16 cellular contexts compared by ENCODE assay signal in the genomic region with DNA sequence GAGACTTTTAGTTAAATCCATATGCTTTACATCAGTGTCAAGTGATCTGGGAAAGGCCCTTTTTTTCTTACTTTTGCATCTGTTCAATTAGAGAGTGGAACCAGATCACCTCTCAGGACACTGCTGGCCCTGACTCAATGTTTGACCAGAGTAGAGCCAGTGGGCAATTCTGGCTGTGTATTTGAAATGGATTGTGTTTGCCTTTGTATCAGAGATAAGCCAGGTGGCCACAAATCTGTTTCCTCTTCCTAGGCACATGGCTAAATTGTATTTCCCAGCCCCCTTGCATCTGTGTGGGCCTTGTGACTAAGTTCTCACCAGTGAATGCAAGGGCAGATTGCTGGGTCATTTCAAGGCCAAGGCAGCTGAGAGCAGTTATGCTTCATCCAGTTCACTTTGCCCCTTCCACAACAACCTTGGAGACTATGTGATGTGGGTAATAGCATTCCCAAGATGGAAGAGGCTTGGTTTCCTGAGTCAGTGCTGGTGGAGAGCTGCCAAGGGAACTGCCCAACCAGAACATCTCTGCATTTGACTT.
DNase-seq lines count a peak whose midpoint lies in the region; ATAC-seq and TF ChIP-seq lines count a peak whose summit lies in the region.
"Had no signal": no experiment of that assay in that cellular context is flagged by ENCODE, and none has a peak within 500 bp of the region (broad histone marks: within the 10 kb centered on the region; RNA-seq: fewer than 3 reads in every experiment).

No MANE protein-coding gene starts in this region.

- H3K9me3 ChIP-seq in GM23248 (ENCODE audit: low read depth) (no peaks in the 10 kb centered on the region), stomach (no peaks in the 10 kb centered on the region)
- H3K9me3 ChIP-seq: Caco-2, gastrocnemius medialis, right lobe of liver had no signal

- H3K27me3 Mint-ChIP-seq in natural killer cell treated with Interleukin-12 subunit alpha and Interleukin-12 subunit beta and Interleukin-15 and Interleukin-18, amount 100 ng/mL, for 72 hours = peaks cover 10 to 14% of the 10 kb centered on the region in 2 donors

- no peaks in the 10 kb centered on the region for H3K4me1 Mint-ChIP-seq in natural killer cell treated with Interleukin-12 subunit alpha and Interleukin-12 subunit beta and Interleukin-15 and Interleukin-18, amount 100 ng/mL, for 72 hours (ENCODE audit: low read depth in 2 of 2)
- H3K4me1 Mint-ChIP-seq: activated naive CD4-positive, alpha-beta T cell treated with anti-CD3 and anti-CD28 coated beads, Interleukin-2, amount 50 U/mL, for 24 hours; stimulated activated naive CD8-positive, alpha-beta T cell treated with anti-CD3 and anti-CD28 coated beads, Interleukin-15, amount 100 ng/mL, for 72 hours had no signal

- no peaks in the 10 kb centered on the region for H3K79me2 ChIP-seq in GM23248 (ENCODE audit: insufficient read depth)

- H3K36me3 Mint-ChIP-seq in natural killer cell treated with Interleukin-12 subunit alpha and Interleukin-12 subunit beta and Interleukin-15 and Interleukin-18, amount 100 ng/mL, for 72 hours = no peaks in the 10 kb centered on the region
- H3K36me3 Mint-ChIP-seq: activated naive CD4-positive, alpha-beta T cell treated with anti-CD3 and anti-CD28 coated beads, Interleukin-2, amount 50 U/mL, for 24 hours; naive thymus-derived CD4-positive, alpha-beta T cell had no signal

- H3F3A ChIP-seq in GM23248 (ENCODE audit: insufficient read depth) = no peaks in the 10 kb centered on the region

- H3K27ac ChIP-seq in GM23248 (no peak overlapping the region), stomach (peak overlapping the region; percentile 17 to 65 (median 54))
- H3K27ac ChIP-seq: gastrocnemius medialis, right lobe of liver had no signal

- no peak overlapping the region for H2AFZ ChIP-seq in GM23248

- no peaks in the 10 kb centered on the region for H3K27me3 ChIP-seq in GM23248 (replicated peaks; ENCODE audit: insufficient read depth)
- H3K27me3 ChIP-seq in stomach = no peaks in the 10 kb centered on the region
- H3K27me3 ChIP-seq: gastrocnemius medialis, right lobe of liver had no signal

- H3K9me3 Mint-ChIP-seq in natural killer cell treated with Interleukin-12 subunit alpha and Interleukin-12 subunit beta and Interleukin-15 and Interleukin-18, amount 100 ng/mL, for 72 hours = no peaks in the 10 kb centered on the region
- H3K9me3 Mint-ChIP-seq: activated naive CD4-positive, alpha-beta T cell treated with anti-CD3 and anti-CD28 coated beads, Interleukin-2, amount 50 U/mL, for 24 hours; stimulated activated naive CD8-positive, alpha-beta T cell treated with anti-CD3 and anti-CD28 coated beads, Interleukin-15, amount 100 ng/mL, for 72 hours had no signal

- H3K4me1 ChIP-seq in GM23248 (ENCODE audit: insufficient read depth) = no peaks in the 10 kb centered on the region
- peaks cover 15 to 40% (median 26%) of the 10 kb centered on the region in 4 donors for H3K4me1 ChIP-seq in stomach
- H3K4me1 ChIP-seq: gastrocnemius medialis, right lobe of liver had no signal

- H3K36me3 ChIP-seq in GM23248 (ENCODE audit: low read depth) (no peaks in the 10 kb centered on the region), stomach (no peaks in the 10 kb centered on the region)
- H3K36me3 ChIP-seq: gastrocnemius medialis, right lobe of liver had no signal

- in situ Hi-C loops in GM23248 (cut with MboI) = no loop called here

- no peak for TF ChIP-seq POLR2A in stomach (IDR thresholded peaks at IDR 0.05)

- H3K9ac ChIP-seq in GM23248 = no peak overlapping the region

- TF ChIP-seq EP300 in stomach (IDR thresholded peaks at IDR 0.05) = no peak

- no peak overlapping the region for H3K27ac Mint-ChIP-seq in natural killer cell treated with Interleukin-12 subunit alpha and Interleukin-12 subunit beta and Interleukin-15 and Interleukin-18, amount 100 ng/mL, for 72 hours
- H3K27ac Mint-ChIP-seq: activated naive CD4-positive, alpha-beta T cell treated with anti-CD3 and anti-CD28 coated beads, Interleukin-2, amount 50 U/mL, for 24 hours; naive thymus-derived CD4-positive, alpha-beta T cell had no signal

- TF ChIP-seq CTCF in fibroblast of pulmonary artery (IDR thresholded peaks at IDR 0.05; ENCODE audit: low read length, missing control alignments) (no peak), stomach (IDR thresholded peaks at IDR 0.05) (no peak)

- no peak overlapping the region for H3K4me2 ChIP-seq in GM23248 (ENCODE audit: unreplicated experiment)

- DNase-seq in GM23248 = peak; percentile 71
- peak; percentile 100 for DNase-seq in RPMI7951 (ENCODE audit: low read depth)
- DNase-seq in fibroblast of pulmonary artery (ENCODE audit: low read depth) = peak; percentile 99
- peak; percentile 71 for DNase-seq in stomach
- DNase-seq in NCI-H1694 (lab: John Stamatoyannopoulos, UW) = no peak
- no peak for DNase-seq in HUDEP-2 (lab: John Stamatoyannopoulos, UW; ENCODE audit: unreplicated experiment in 76 of 76)
- no peak for DNase-seq in natural killer cell treated with Interleukin-12 subunit alpha and Interleukin-12 subunit beta and Interleukin-15 and Interleukin-18, amount 100 ng/mL, for 72 hours (ENCODE audit: low spot score)
- DNase-seq: activated CD4-positive, CD25-positive, alpha-beta regulatory T cell; Caco-2; gastrocnemius medialis; KG1; naive thymus-derived CD4-positive, alpha-beta T cell; NCI-H2029; right lobe of liver; stimulated activated naive CD8-positive, alpha-beta T cell treated with anti-CD3 and anti-CD28 coated beads, Interleukin-15, amount 100 ng/mL, for 72 hours had no signal

- H3K4me3 ChIP-seq in GM23248 (no peak overlapping the region), fibroblast of pulmonary artery (replicated peaks; ENCODE audit: low read depth, low read length) (no peak overlapping the region), stomach (no peak overlapping the region)
- H3K4me3 ChIP-seq: gastrocnemius medialis, right lobe of liver had no signal

- H3K9me2 ChIP-seq in GM23248 (ENCODE audit: insufficient read depth) = no peaks in the 10 kb centered on the region

- intact Hi-C loops in stomach (cut with DNase I; ENCODE audit: low total_unique reads) = no loop called here

- H4K20me1 ChIP-seq in GM23248 (ENCODE audit: insufficient read depth) = no peaks in the 10 kb centered on the region

- no peak overlapping the region for H3K4me3 Mint-ChIP-seq in natural killer cell treated with Interleukin-12 subunit alpha and Interleukin-12 subunit beta and Interleukin-15 and Interleukin-18, amount 100 ng/mL, for 72 hours
- H3K4me3 Mint-ChIP-seq: activated naive CD4-positive, alpha-beta T cell treated with anti-CD3 and anti-CD28 coated beads, Interleukin-2, amount 50 U/mL, for 24 hours; naive thymus-derived CD4-positive, alpha-beta T cell; stimulated activated naive CD8-positive, alpha-beta T cell treated with anti-CD3 and anti-CD28 coated beads, Interleukin-15, amount 100 ng/mL, for 72 hours had no signal

- no peak for ATAC-seq in natural killer cell treated with Interleukin-12 subunit alpha and Interleukin-12 subunit beta and Interleukin-15 and Interleukin-18, amount 100 ng/mL, for 72 hours
- ATAC-seq: gastrocnemius medialis; naive thymus-derived CD4-positive, alpha-beta T cell; stimulated activated naive CD8-positive, alpha-beta T cell treated with anti-CD3 and anti-CD28 coated beads, Interleukin-15, amount 100 ng/mL, for 72 hours had no signal

Comparison
In these comparisons a context has a peak if more than half of its experiments do, and no peak if none do; other contexts are left out.
1. DNase-seq: peak in GM23248 (single experiment), RPMI7951 (single experiment), fibroblast of pulmonary artery (single experiment) and stomach (single experiment); none in NCI-H1694 (single experiment), HUDEP-2 (0 of 76) and natural killer cell treated with Interleukin-12 subunit alpha and Interleukin-12 subunit beta and Interleukin-15 and Interleukin-18, amount 100 ng/mL, for 72 hours (single experiment).